In genomic region chr19:18519962-18520847, GRCh38 we compare ENCODE assay signal across 8 cellular contexts. TPM values are rescaled to one million over a fixed set of nuclear protein-coding genes. Genes with fewer than 3 reads are reported as not detected.
A peak's percentile ranks its signal among the peaks of the same experiment; 100 is the strongest.
DNase-seq lines count a peak whose midpoint lies in the region; ATAC-seq and TF ChIP-seq lines count a peak whose summit lies in the region.

No MANE protein-coding gene starts in this region.

- H3K36me3 ChIP-seq in Caco-2 (ENCODE audit: control insufficient read depth, insufficient read depth, low read length) (no peaks in the 10 kb centered on the region), Panc1 (ENCODE audit: control insufficient read depth, insufficient read depth, low read length) (peaks cover 4% of the 10 kb centered on the region; the same call in 1 of the 2 replicates), parathyroid adenoma (ENCODE audit: control insufficient read depth, insufficient read depth, low read length) (no peaks in the 10 kb centered on the region)

- H2AFZ ChIP-seq in parathyroid adenoma, result peak overlapping the region; percentile 56

- peaks cover 14% of the 10 kb centered on the region for H3K4me1 Mint-ChIP-seq in Caco-2 (ENCODE audit: low read depth, unreplicated experiment)
- H3K4me1 Mint-ChIP-seq in HFFc6 (ENCODE audit: low read depth), result peaks cover 33% of the 10 kb centered on the region
- H3K4me1 Mint-ChIP-seq in activated naive CD4-positive, alpha-beta T cell treated with anti-CD3 and anti-CD28 coated beads for 36 hours (ENCODE audit: low read depth), result peaks cover 34% of the 10 kb centered on the region

- H3K36me3 Mint-ChIP-seq in Caco-2 (ENCODE audit: insufficient read depth, unreplicated experiment) (peaks cover 15% of the 10 kb centered on the region), HFFc6 (ENCODE audit: low read depth) (peaks cover 7% of the 10 kb centered on the region)
- peaks cover 1% of the 10 kb centered on the region for H3K36me3 Mint-ChIP-seq in activated naive CD4-positive, alpha-beta T cell treated with anti-CD3 and anti-CD28 coated beads for 36 hours (ENCODE audit: low read depth)

- peak overlapping the region; percentile 84 for H3K4me2 ChIP-seq in parathyroid adenoma (ENCODE audit: low read length)

- CTCF ChIA-PET in Caco-2 (lab: Charles Lee) (interaction anchor here (0.5 to 2.8 kb wide), 17 partner anchors 9 to 494 kb away, joined by 3 to 28 read pairs (median 4); partner anchors contain the start of genes COPE, DDX49, KXD1 and REX1BD), Panc1 (lab: Charles Lee) (interaction anchor here (0.5 to 1.4 kb wide), 7 partner anchors 11 to 628 kb away, joined by 3 to 7 read pairs (median 3); no protein-coding TSS in a partner anchor)
- CTCF ChIA-PET in activated naive CD4-positive, alpha-beta T cell treated with anti-CD3 and anti-CD28 coated beads for 36 hours (lab: Charles Lee), result interaction anchor here (0.6 to 4.2 kb wide), 27 partner anchors 8 to 640 kb away, joined by 3 to 26 read pairs (median 6); partner anchors contain the start of genes KXD1, REX1BD and UBA52

- peak overlapping the region; percentile 89 for H3K27ac Mint-ChIP-seq in Caco-2 (ENCODE audit: unreplicated experiment)
- H3K27ac Mint-ChIP-seq in HFFc6, result peak overlapping the region; percentile 97
- peak overlapping the region; percentile 84 for H3K27ac Mint-ChIP-seq in activated naive CD4-positive, alpha-beta T cell treated with anti-CD3 and anti-CD28 coated beads for 36 hours

- no peaks in the 10 kb centered on the region for H3K9me3 Mint-ChIP-seq in Caco-2 (ENCODE audit: unreplicated experiment)
- H3K9me3 Mint-ChIP-seq in HFFc6, result no peaks in the 10 kb centered on the region
- H3K9me3 Mint-ChIP-seq in activated naive CD4-positive, alpha-beta T cell treated with anti-CD3 and anti-CD28 coated beads for 36 hours, result no peaks in the 10 kb centered on the region

- no peaks in the 10 kb centered on the region for H3K9me3 ChIP-seq in Caco-2
- H3K9me3 ChIP-seq in Panc1 (ENCODE audit: control insufficient read depth, insufficient read depth, low read depth, low read length), result no peaks in the 10 kb centered on the region
- no peaks in the 10 kb centered on the region for H3K9me3 ChIP-seq in parathyroid adenoma (ENCODE audit: control insufficient read depth, low read length)

- H3K4me3 Mint-ChIP-seq in Caco-2 (ENCODE audit: unreplicated experiment) (peak overlapping the region; percentile 81), HFFc6 (peak overlapping the region; percentile 92)
- peak overlapping the region; percentile 85 for H3K4me3 Mint-ChIP-seq in activated naive CD4-positive, alpha-beta T cell treated with anti-CD3 and anti-CD28 coated beads for 36 hours

- peaks cover 11% of the 10 kb centered on the region for H3K4me1 ChIP-seq in Caco-2
- H3K4me1 ChIP-seq in Panc1 (ENCODE audit: control insufficient read depth, insufficient read depth, low read length), result peaks cover 11% of the 10 kb centered on the region
- H3K4me1 ChIP-seq in parathyroid adenoma, result peaks cover 5% of the 10 kb centered on the region

- DNase-seq in Caco-2, result peak; percentile 82 to 88
- DNase-seq in HFFc6, result peak; percentile 75
- DNase-seq in Panc1 (ENCODE audit: low read depth, low spot score), result peak; percentile 78
- peak; percentile 76 for DNase-seq in activated naive CD4-positive, alpha-beta T cell treated with anti-CD3 and anti-CD28 coated beads for 36 hours
- DNase-seq in germinal center (ENCODE audit: low spot score), result peak; percentile 59

- intact Hi-C loops in Caco-2 (cut with micrococcal nuclease; ENCODE audit: unreplicated experiment), result loop anchor here (1.0 to 5.0 kb wide), 4 partner anchors 16 to 52 kb away; partner anchors contain the start of genes KXD1 and UBA52
- intact Hi-C loops in Panc1 (cut with micrococcal nuclease; ENCODE audit: unreplicated experiment), result no loop called here
- intact Hi-C loops in activated naive CD4-positive, alpha-beta T cell treated with anti-CD3 and anti-CD28 coated beads for 36 hours (cut with micrococcal nuclease), result loop anchor here (2.0 kb wide), 1 partner anchor 49 kb away; no protein-coding TSS in a partner anchor

- ATAC-seq in Panc1 (peak; percentile 46), GM18858 (IDR thresholded peaks at IDR 0.05; ENCODE audit: unreplicated experiment) (no peak), HG03378 (IDR thresholded peaks at IDR 0.05; ENCODE audit: unreplicated experiment) (no peak)

- BruUV-seq in Caco-2 (replicated peaks; lab: Mats Ljungman, UMichigan), result no TSS peak
- BruUV-seq in Panc1 (replicated peaks; lab: Mats Ljungman, UMichigan), result no TSS peak

- POLR2A ChIA-PET in Caco-2 (lab: Charles Lee), result interaction anchor here (0.5 to 1.9 kb wide), 5 partner anchors 11 to 241 kb away, joined by 4 to 5 read pairs (median 4); partner anchors contain the start of genes KXD1 and UBA52
- POLR2A ChIA-PET in Panc1 (lab: Charles Lee), result interaction anchor here (0.6 kb wide), 1 partner anchor 18 kb away, joined by 4 read pairs; no protein-coding TSS in a partner anchor

- H3K27ac ChIP-seq in Panc1 (ENCODE audit: low read length) (peak overlapping the region; percentile 90), parathyroid adenoma (peak overlapping the region; percentile 80)

- H3K9ac ChIP-seq in parathyroid adenoma, result no peak overlapping the region

- peak overlapping the region; percentile 90 for H3K4me3 ChIP-seq in Caco-2 (ENCODE audit: low read depth, low read length)
- peak overlapping the region; percentile 77 to 83 for H3K4me3 ChIP-seq in Panc1 (ENCODE audit: low read depth in 2 of 2, low read length in 2 of 2)
- peak overlapping the region; percentile 87 for H3K4me3 ChIP-seq in parathyroid adenoma (ENCODE audit: low read depth, low read length)

- in situ Hi-C loops in Panc1 (cut with HindIII; ENCODE audit: low pct_unique_long_range_greater_than_20kb, low sequenced_read_pairs), result no loop called here

- TF ChIP-seq CTCF in Caco-2 (IDR thresholded peaks at IDR 0.05; ENCODE audit: insufficient read depth in 1 of 2, low read depth in 1 of 2, low read length in 1 of 2, severe bottlenecking in 1 of 2, unreplicated experiment in 1 of 2), result peak; percentile 72 to 73
- TF ChIP-seq CTCF in HFFc6 (IDR thresholded peaks at IDR 0.05), result peak; percentile 78
- peak; percentile 78; the same call in 1 of the 2 replicates for TF ChIP-seq CTCF in Panc1 (IDR thresholded peaks at IDR 0.05)
- peak; percentile 79 for TF ChIP-seq CTCF in parathyroid adenoma (IDR thresholded peaks at IDR 0.05)

- no peaks in the 10 kb centered on the region for H3K27me3 ChIP-seq in Caco-2 (replicated peaks; ENCODE audit: control insufficient read depth, insufficient read depth, low read length)
- no peaks in the 10 kb centered on the region for H3K27me3 ChIP-seq in Panc1 (ENCODE audit: control insufficient read depth, insufficient read depth, low read length)
- no peaks in the 10 kb centered on the region for H3K27me3 ChIP-seq in parathyroid adenoma (ENCODE audit: control insufficient read depth, insufficient read depth, low read length)

- H3K79me2 ChIP-seq in parathyroid adenoma, result peaks cover 53% of the 10 kb centered on the region

- H3K27me3 Mint-ChIP-seq in Caco-2 (ENCODE audit: insufficient read depth, unreplicated experiment) (no peaks in the 10 kb centered on the region), HFFc6 (ENCODE audit: insufficient read depth) (peaks cover 2% of the 10 kb centered on the region; the same call in 1 of the 2 replicates)
- no peaks in the 10 kb centered on the region for H3K27me3 Mint-ChIP-seq in activated naive CD4-positive, alpha-beta T cell treated with anti-CD3 and anti-CD28 coated beads for 36 hours (ENCODE audit: low read depth)

RNA-seq across cellular contexts. Expression of gene ELL, which starts 1.7 kb away (rescaled TPM):
- total RNA-seq in Caco-2 (2022) (11.2 and 12.1 TPM in 2 replicates), Panc1 (2021; ENCODE audit: unreplicated experiment) (18.6 TPM)
- 10 to 100 TPM; 15.7 to 17.8 (median 16.4) TPM for total RNA-seq in HFFc6 (2021; fragmentation: NEBNext Ultra II Directional; extraction: Animal tissue kit (Norgen Biotek cat#: 25700))
- polyA plus RNA-seq in Panc1 (2012; ENCODE audit: insufficient read length), result 15.9 TPM
- 10 to 100 TPM; 14.1 TPM for total RNA-seq in activated naive CD4-positive, alpha-beta T cell treated with anti-CD3 and anti-CD28 coated beads for 36 hours

RNA-seq across cellular contexts. Expression of gene FKBP8, which starts 23.2 kb away (rescaled TPM):
- total RNA-seq in Caco-2 (2022), result 174 and 184 TPM in 2 replicates
- 100 to 1,000 TPM; 229 to 284 (median 241) TPM for total RNA-seq in HFFc6 (2021; fragmentation: NEBNext Ultra II Directional; extraction: Animal tissue kit (Norgen Biotek cat#: 25700))
- 182 TPM for total RNA-seq in Panc1 (2021; ENCODE audit: unreplicated experiment)
- polyA plus RNA-seq in Panc1 (2012; ENCODE audit: insufficient read length), result 479 TPM
- 100 to 1,000 TPM; 161 to 163 TPM for total RNA-seq in activated naive CD4-positive, alpha-beta T cell treated with anti-CD3 and anti-CD28 coated beads for 36 hours

RNA-seq across cellular contexts. Expression of gene KXD1, which starts 37.5 kb away (rescaled TPM):
- total RNA-seq in Caco-2 (2022), result 77.5 and 80.2 TPM in 2 replicates
- 100 to 1,000 TPM; 109 to 123 (median 115) TPM for total RNA-seq in HFFc6 (2021; fragmentation: NEBNext Ultra II Directional; extraction: Animal tissue kit (Norgen Biotek cat#: 25700))
- total RNA-seq in Panc1 (2021; ENCODE audit: unreplicated experiment), result 106 TPM
- polyA plus RNA-seq in Panc1 (2012; ENCODE audit: insufficient read length), result 143 TPM
- total RNA-seq in activated naive CD4-positive, alpha-beta T cell treated with anti-CD3 and anti-CD28 coated beads for 36 hours, result 10 to 100 TPM; 86.7 TPM

RNA-seq across cellular contexts. Expression of gene UBA52, which starts 51.5 kb away (rescaled TPM):
- 1,276 and 1,389 TPM in 2 replicates for total RNA-seq in Caco-2 (2022)
- total RNA-seq in HFFc6 (2021; fragmentation: NEBNext Ultra II Directional; extraction: Animal tissue kit (Norgen Biotek cat#: 25700)), result 1,000 to 10,000 TPM; 1,140 to 1,305 (median 1,270) TPM
- 907 TPM for total RNA-seq in Panc1 (2021; ENCODE audit: unreplicated experiment)
- 1,116 TPM for polyA plus RNA-seq in Panc1 (2012; ENCODE audit: insufficient read length)
- 1,000 to 10,000 TPM; 1,997 to 2,122 TPM for total RNA-seq in activated naive CD4-positive, alpha-beta T cell treated with anti-CD3 and anti-CD28 coated beads for 36 hours
